In genomic region chr17:60944751-60945150, GRCh38 we compare ENCODE assay signal across 10 cellular contexts.
"Had no signal": no experiment of that assay in that cellular context is flagged by ENCODE, and none has a peak within 500 bp of the region (broad histone marks: within the 10 kb centered on the region; RNA-seq: fewer than 3 reads in every experiment).

No MANE protein-coding gene starts in this region.

- H3K4me3 ChIP-seq: GM23248, HAP-1 had no signal

- H3K36me3 ChIP-seq: HAP-1 had no signal

- H3K4me2 ChIP-seq: KMS-11 had no signal

- H3K9ac ChIP-seq: GM23248, KMS-11 had no signal

- FAIRE-seq: HTR-8/SVneo had no signal

- H3K9me3 ChIP-seq: HAP-1 had no signal

- H3K27ac ChIP-seq: GM23248, KMS-11 had no signal

- H2AFZ ChIP-seq: GM23248 had no signal

- ATAC-seq: HCT116 had no signal

- DNase-seq: GM23248, GOT3, H7, HFFc6, Karpas-422, KBM-7 had no signal

- H3K4me1 ChIP-seq: HAP-1 had no signal
